Comparison of ENCODE assay signal across 20 cellular contexts in genomic region chr18:75827781-75828274, GRCh38.
DNase-seq lines count a peak whose midpoint lies in the region; TF ChIP-seq lines count a peak whose summit lies in the region.
"Had no signal": no experiment of that assay in that cellular context is flagged by ENCODE, and none has a peak within 500 bp of the region (broad histone marks: within the 10 kb centered on the region; RNA-seq: fewer than 3 reads in every experiment).

No MANE protein-coding gene starts in this region.

- H2AFZ ChIP-seq in smooth muscle cell (ENCODE audit: low read depth) = peak overlapping the region; percentile 43
- H2AFZ ChIP-seq in PC-9 = no peak overlapping the region

- 9% methylated on average over 6 of the region's 6 CpGs for WGBS in smooth muscle cell (ENCODE audit: low lambda C conversion rate)
- WGBS in esophagus squamous epithelium, 2 donors = 56 to 67% methylated on average over 5 to 6 of the region's 6 CpGs

- H3K9me3 ChIP-seq in HUES48 (ENCODE audit: control insufficient read depth, insufficient read depth, low read length) = no peaks in the 10 kb centered on the region
- H3K9me3 ChIP-seq in WERI-Rb-1 (ENCODE audit: severe bottlenecking) = no peaks in the 10 kb centered on the region
- no peaks in the 10 kb centered on the region for H3K9me3 ChIP-seq in smooth muscle cell (replicated peaks; ENCODE audit: low read depth)
- no peaks in the 10 kb centered on the region for H3K9me3 ChIP-seq in PC-9 (ENCODE audit: insufficient read depth, low read depth)
- no peaks in the 10 kb centered on the region for H3K9me3 ChIP-seq in esophagus squamous epithelium
- H3K9me3 ChIP-seq: Caco-2, SJCRH30 had no signal

- CTCF ChIA-PET in PC-9 (lab: Charles Lee) = no interaction called here

- no peaks in the 10 kb centered on the region for H3K36me3 ChIP-seq in HUES48 (ENCODE audit: control insufficient read depth, insufficient read depth, low read length)
- H3K36me3 ChIP-seq in WERI-Rb-1 = no peaks in the 10 kb centered on the region
- H3K36me3 ChIP-seq in smooth muscle cell (ENCODE audit: low read depth) = no peaks in the 10 kb centered on the region
- no peaks in the 10 kb centered on the region for H3K36me3 ChIP-seq in PC-9 (ENCODE audit: low read depth)
- H3K36me3 ChIP-seq in esophagus squamous epithelium = no peaks in the 10 kb centered on the region
- H3K36me3 ChIP-seq: SJCRH30 had no signal

- intact Hi-C loops in PC-9 (cut with micrococcal nuclease; ENCODE audit: unreplicated experiment) (no loop called here), esophagus squamous epithelium (cut with DNase I) (no loop called here)

- H4K20me1 ChIP-seq in smooth muscle cell (ENCODE audit: low read depth) (no peaks in the 10 kb centered on the region), PC-9 (ENCODE audit: insufficient read depth) (no peaks in the 10 kb centered on the region)

- TF ChIP-seq POLR2A in esophagus squamous epithelium (IDR thresholded peaks at IDR 0.05) = no peak

- BruUV-seq in PC-9 (replicated peaks; lab: Mats Ljungman, UMichigan) = no TSS peak

- H3K79me2 ChIP-seq in smooth muscle cell (ENCODE audit: low read depth) (no peaks in the 10 kb centered on the region), PC-9 (ENCODE audit: low read depth) (no peaks in the 10 kb centered on the region)

- H3K4me3 ChIP-seq in HUES48 (ENCODE audit: low read depth, low read length) = no peak overlapping the region
- no peak overlapping the region for H3K4me3 ChIP-seq in WERI-Rb-1 (ENCODE audit: low read depth, low read length)
- no peak overlapping the region for H3K4me3 ChIP-seq in smooth muscle cell
- no peak overlapping the region for H3K4me3 ChIP-seq in PC-9
- H3K4me3 ChIP-seq in esophagus squamous epithelium = no peak overlapping the region
- H3K4me3 ChIP-seq: SJCRH30 had no signal

- H3K4me1 ChIP-seq in HUES48 (ENCODE audit: control insufficient read depth, insufficient read depth, low read length) = peaks cover 18% of the 10 kb centered on the region
- H3K4me1 ChIP-seq in smooth muscle cell (ENCODE audit: low read depth) = peaks cover 15% of the 10 kb centered on the region
- no peaks in the 10 kb centered on the region for H3K4me1 ChIP-seq in PC-9 (replicated peaks; ENCODE audit: insufficient read depth)
- H3K4me1 ChIP-seq in esophagus squamous epithelium = no peaks in the 10 kb centered on the region
- H3K4me1 ChIP-seq: Caco-2, SJCRH30 had no signal

- H3K9ac ChIP-seq in HUES48 (ENCODE audit: low read depth, low read length) (no peak overlapping the region), smooth muscle cell (ENCODE audit: low read depth) (no peak overlapping the region)

- H3F3A ChIP-seq in smooth muscle cell (ENCODE audit: low read depth) (peaks cover 7% of the 10 kb centered on the region), PC-9 (ENCODE audit: insufficient read depth, low read depth) (no peaks in the 10 kb centered on the region)

- H3K27ac ChIP-seq in HUES48 (ENCODE audit: low read depth, low read length) = peak overlapping the region; percentile 7
- H3K27ac ChIP-seq in WERI-Rb-1 = peak overlapping the region; percentile 75
- peak overlapping the region; percentile 44 for H3K27ac ChIP-seq in smooth muscle cell (ENCODE audit: low read depth)
- H3K27ac ChIP-seq in PC-9 = no peak overlapping the region
- no peak overlapping the region for H3K27ac ChIP-seq in esophagus squamous epithelium
- H3K27ac ChIP-seq: SJCRH30 had no signal

- POLR2A ChIA-PET in PC-9 (lab: Charles Lee; ENCODE audit: unreplicated experiment) = no interaction called here

- no peaks in the 10 kb centered on the region for H3K27me3 ChIP-seq in HUES48 (ENCODE audit: control insufficient read depth, insufficient read depth, low read length)
- no peaks in the 10 kb centered on the region for H3K27me3 ChIP-seq in WERI-Rb-1 (ENCODE audit: insufficient read depth, low read depth, severe bottlenecking)
- no peaks in the 10 kb centered on the region for H3K27me3 ChIP-seq in smooth muscle cell (ENCODE audit: low read depth)
- peaks cover 10% of the 10 kb centered on the region; the same call in 1 of the 2 replicates for H3K27me3 ChIP-seq in PC-9 (ENCODE audit: insufficient read depth, low read depth)
- H3K27me3 ChIP-seq in esophagus squamous epithelium = no peaks in the 10 kb centered on the region
- H3K27me3 ChIP-seq: SJCRH30 had no signal

- TF ChIP-seq CTCF in WERI-Rb-1 (IDR thresholded peaks at IDR 0.05; ENCODE audit: low read depth, low read length) = no peak
- TF ChIP-seq CTCF in smooth muscle cell (IDR thresholded peaks at IDR 0.05; ENCODE audit: borderline replicate concordance, insufficient read depth, poor library complexity, severe bottlenecking) = no peak
- no peak for TF ChIP-seq CTCF in PC-9 (conservative IDR thresholded peaks at IDR 0.05)
- TF ChIP-seq CTCF in esophagus squamous epithelium (IDR thresholded peaks at IDR 0.05) = no peak

- H3K9me2 ChIP-seq in PC-9 (ENCODE audit: insufficient read depth) = no peaks in the 10 kb centered on the region

- no peak for DNase-seq in WERI-Rb-1
- DNase-seq in islet precursor cell = peak; percentile 87
- DNase-seq in smooth muscle cell (lab: John Stamatoyannopoulos, UW; ENCODE audit: unreplicated experiment) = no peak
- no peak for DNase-seq in PC-9
- no peak for DNase-seq in esophagus squamous epithelium (lab: John Stamatoyannopoulos, UW)
- no peak for DNase-seq in activated CD4-positive, alpha-beta T cell treated with anti-CD3 and anti-CD28 coated beads for 4 hours
- DNase-seq: ACHN; AML-193; Caco-2; CD4-positive, CD25-positive, alpha-beta regulatory T cell; EL; HFFc6; IMR-90; Karpas-422; NCI-H1105; NCI-H187; NCI-H510A; PC-3; SJCRH30 had no signal

- H3K4me2 ChIP-seq in smooth muscle cell = peak overlapping the region; percentile 47
- no peak overlapping the region for H3K4me2 ChIP-seq in PC-9

Comparison
In these comparisons a context has a peak if more than half of its experiments do, and no peak if none do; other contexts are left out.
1. H3K27ac ChIP-seq: peak in HUES48 (single experiment), WERI-Rb-1 (single experiment) and smooth muscle cell (single experiment); none in PC-9 (single experiment) and esophagus squamous epithelium (0 of 4).